ENCODE assay signal across 8 cellular contexts in the genomic region with DNA sequence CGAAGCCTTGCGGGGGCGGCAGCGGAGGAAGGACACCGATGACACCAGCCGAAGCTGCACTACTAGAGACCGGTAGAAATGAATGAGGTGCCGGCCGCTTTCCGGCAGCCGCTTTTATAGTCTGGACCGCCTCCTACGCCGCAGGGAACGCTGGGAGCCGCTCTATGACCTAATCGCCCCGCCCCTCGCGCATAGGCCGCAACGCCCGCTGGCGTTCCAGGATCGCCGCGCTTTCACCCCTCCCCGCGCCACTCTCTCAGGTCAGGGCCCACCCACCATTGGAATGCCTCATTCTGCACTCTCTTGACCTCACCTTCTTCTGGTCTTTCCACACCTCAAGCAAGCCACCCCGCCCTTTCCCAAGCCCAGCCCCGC. TPM values are rescaled to one million over a fixed set of nuclear protein-coding genes. Genes with fewer than 3 reads are reported as not detected.
DNase-seq lines count a peak whose midpoint lies in the region; ATAC-seq and TF ChIP-seq lines count a peak whose summit lies in the region.

A gene (minus strand): TSS at position 89 of the 375 bp plus-strand sequence. CDS start 170 bp downstream, outside the sequence.

- H3K4me1 Mint-ChIP-seq in nephron = peaks cover 52% of the 10 kb centered on the region

- H3K9me3 Mint-ChIP-seq in nephron = no peaks in the 10 kb centered on the region

- H3K4me3 ChIP-seq in DOHH2 (ENCODE audit: low read length) = peak within 1 kb of the TSS; percentile 100
- H3K4me3 ChIP-seq in fibroblast of the aortic adventitia (ENCODE audit: low read depth, low read length) = peak within 1 kb of the TSS; percentile 98

- H3K4me1 ChIP-seq in DOHH2 (ENCODE audit: control insufficient read depth, low read length) = peaks cover 51% of the 10 kb centered on the region

- no peaks in the 10 kb centered on the region for H3K9me2 ChIP-seq in DOHH2 (replicated peaks; ENCODE audit: control insufficient read depth, low read length)

- peaks cover 43% of the 10 kb centered on the region for H3F3A ChIP-seq in DOHH2 (ENCODE audit: control insufficient read depth, insufficient read depth)

- H3K27me3 ChIP-seq in DOHH2 (ENCODE audit: control insufficient read depth, low read length) = no peaks in the 10 kb centered on the region

- peak within 1 kb of the TSS; percentile 93 for H3K4me2 ChIP-seq in DOHH2 (ENCODE audit: low read length)

- no peak for ATAC-seq in stimulated activated naive CD8-positive, alpha-beta T cell treated with anti-CD3 and anti-CD28 coated beads, Interleukin-15, Interleukin-2, amounts not matched to agents 100 U/mL and 50 U/mL, for 24 hours

- peaks cover 60% of the 10 kb centered on the region for H3K36me3 Mint-ChIP-seq in nephron (ENCODE audit: low read depth)

- no peaks in the 10 kb centered on the region for H3K27me3 Mint-ChIP-seq in nephron (ENCODE audit: low read depth)

- peak within 1 kb of the TSS; percentile 89 for H3K27ac ChIP-seq in DOHH2 (ENCODE audit: low read depth, low read length)

- DNase-seq in GOT3 (lab: John Stamatoyannopoulos, UW) = peak; percentile 99
- DNase-seq in M059J (ENCODE audit: low read depth) = peak; percentile 96
- peak; percentile 93 to 96 for DNase-seq in SHP77 (lab: John Stamatoyannopoulos, UW)
- peak; percentile 97 for DNase-seq in activated T-helper 9 cell treated with anti-CD3 and anti-CD28 coated beads, Interleukin-2, amount 50 U/mL, for 16 hours (ENCODE audit: low read depth)
- peak; percentile 96 for DNase-seq in fibroblast of the aortic adventitia (ENCODE audit: low read depth)
- DNase-seq in stimulated activated naive CD8-positive, alpha-beta T cell treated with anti-CD3 and anti-CD28 coated beads, Interleukin-15, Interleukin-2, amounts not matched to agents 100 U/mL and 50 U/mL, for 24 hours = peak; percentile 98

- TF ChIP-seq CTCF in DOHH2 (IDR thresholded peaks at IDR 0.05; ENCODE audit: low read depth, low read length, poor library complexity, severe bottlenecking) = no peak
- no peak for TF ChIP-seq CTCF in fibroblast of the aortic adventitia (IDR thresholded peaks at IDR 0.05; ENCODE audit: insufficient read depth, low read length)
- no peak for TF ChIP-seq CTCF in nephron (IDR thresholded peaks at IDR 0.05; ENCODE audit: unreplicated experiment in 3 of 3)

- peaks cover 86% of the 10 kb centered on the region for H3K36me3 ChIP-seq in DOHH2 (ENCODE audit: control insufficient read depth, low read length)

- H4K20me1 ChIP-seq in DOHH2 (ENCODE audit: control insufficient read depth, insufficient read depth, low read depth, low read length) = peaks cover 46% of the 10 kb centered on the region

- no peaks in the 10 kb centered on the region for H3K9me3 ChIP-seq in DOHH2 (ENCODE audit: control insufficient read depth, insufficient read depth, low read length)

- peak within 1 kb of the TSS; percentile 100 for H3K27ac Mint-ChIP-seq in nephron

- peak within 1 kb of the TSS; percentile 97 to 100 (median 99) for H3K4me3 Mint-ChIP-seq in nephron

- H3K79me2 ChIP-seq in DOHH2 (ENCODE audit: control insufficient read depth, low read length) = peaks cover 87% of the 10 kb centered on the region

RNA-seq across cellular contexts. Expression of the gene that starts here (rescaled TPM):
- 245 and 267 TPM in 2 replicates for total RNA-seq in M059J (2014; rRNA removed; shearing (Covaris generic))
- 302 and 859 TPM in 2 replicates for total RNA-seq in fibroblast of the aortic adventitia (ENCODE audit: low replicate concordance)
